Comparison of ENCODE assay signal across 16 cellular contexts in genomic region chr2:128751751-128752150, GRCh38.
DNase-seq lines count a peak whose midpoint lies in the region; ATAC-seq and TF ChIP-seq lines count a peak whose summit lies in the region.
"Had no signal": no experiment of that assay in that cellular context is flagged by ENCODE, and none has a peak within 500 bp of the region (broad histone marks: within the 10 kb centered on the region; RNA-seq: fewer than 3 reads in every experiment).

No MANE protein-coding gene starts in this region.

- H3K9me3 Mint-ChIP-seq in endothelial cell (ENCODE audit: unreplicated experiment) (no peaks in the 10 kb centered on the region), nephron (peaks cover 2% of the 10 kb centered on the region)
- H3K9me3 Mint-ChIP-seq: CD14-positive monocyte; CD8-positive, alpha-beta T cell; H9 had no signal

- H3F3A ChIP-seq in Loucy (ENCODE audit: low read depth): peaks cover 21% of the 10 kb centered on the region

- H3K9me2 ChIP-seq in Loucy (replicated peaks; ENCODE audit: low read depth, low read length): no peaks in the 10 kb centered on the region

- ATAC-seq in DND-41 (ENCODE audit: insufficient read depth, low read depth) (no peak), omental fat pad (ENCODE audit: low FRiP score) (no peak)
- ATAC-seq: CD8-positive, alpha-beta T cell had no signal

- H3K9ac ChIP-seq in DND-41 (ENCODE audit: low read depth, low read length) (no peak overlapping the region; the same call in 1 of the 2 replicates), Loucy (ENCODE audit: low read depth, low read length, poor library complexity, severe bottlenecking) (peak overlapping the region; percentile 60)

- no peaks in the 10 kb centered on the region for H3K79me2 ChIP-seq in DND-41 (ENCODE audit: insufficient read depth, low read length)
- H3K79me2 ChIP-seq in Loucy (ENCODE audit: insufficient read depth, low read length): no peaks in the 10 kb centered on the region

- H3K27me3 Mint-ChIP-seq in endothelial cell (ENCODE audit: unreplicated experiment) (peaks cover 2% of the 10 kb centered on the region), nephron (ENCODE audit: low read depth) (peaks cover 9% of the 10 kb centered on the region)
- H3K27me3 Mint-ChIP-seq: B cell had no signal

- H3K36me3 ChIP-seq in DND-41 (ENCODE audit: insufficient read depth, low read length): no peaks in the 10 kb centered on the region
- H3K36me3 ChIP-seq in Loucy (ENCODE audit: insufficient read depth, low read length): no peaks in the 10 kb centered on the region

- H2AFZ ChIP-seq in DND-41 (ENCODE audit: low read depth, low read length) (no peak overlapping the region), Loucy (ENCODE audit: low read length) (no peak overlapping the region)

- H3K4me3 Mint-ChIP-seq in endothelial cell (ENCODE audit: unreplicated experiment) (no peak overlapping the region), nephron (no peak overlapping the region)
- H3K4me3 Mint-ChIP-seq: B cell; CD14-positive monocyte; CD8-positive, alpha-beta T cell; H9 had no signal

- H3K9me3 ChIP-seq in DND-41 (ENCODE audit: insufficient read depth, low read length, severe bottlenecking) (no peaks in the 10 kb centered on the region), Loucy (ENCODE audit: insufficient read depth, low read depth, low read length) (no peaks in the 10 kb centered on the region)

- H3K27me3 ChIP-seq in DND-41 (ENCODE audit: insufficient read depth, low read length, poor library complexity): no peaks in the 10 kb centered on the region
- H3K27me3 ChIP-seq in Loucy (ENCODE audit: insufficient read depth, low read length, poor library complexity, severe bottlenecking): no peaks in the 10 kb centered on the region

- H3K4me1 Mint-ChIP-seq in endothelial cell (ENCODE audit: unreplicated experiment) (peaks cover 33% of the 10 kb centered on the region), nephron (peaks cover 57% of the 10 kb centered on the region)

- peak overlapping the region; percentile 46; the same call in 1 of the 2 replicates for H3K27ac ChIP-seq in DND-41 (ENCODE audit: low read length)

- H4K20me1 ChIP-seq in DND-41 (ENCODE audit: insufficient read depth, low read length) (no peaks in the 10 kb centered on the region), Loucy (ENCODE audit: insufficient read depth, low read length, poor library complexity, severe bottlenecking) (no peaks in the 10 kb centered on the region)

- no peak overlapping the region for H3K4me2 ChIP-seq in DND-41 (ENCODE audit: insufficient read depth, low read length)
- no peak overlapping the region for H3K4me2 ChIP-seq in Loucy (ENCODE audit: low read depth, low read length, poor library complexity, severe bottlenecking)

- H3K27ac Mint-ChIP-seq in endothelial cell (ENCODE audit: unreplicated experiment) (peak overlapping the region; percentile 53), nephron (peak overlapping the region; percentile 37 to 85 (median 46))
- H3K27ac Mint-ChIP-seq: B cell; CD14-positive monocyte; CD8-positive, alpha-beta T cell had no signal

- TF ChIP-seq CTCF in DND-41 (IDR thresholded peaks at IDR 0.05; ENCODE audit: borderline replicate concordance, extremely low read depth, low read length, poor library complexity, severe bottlenecking) (no peak), Loucy (conservative IDR thresholded peaks at IDR 0.05; ENCODE audit: low read length) (no peak), endothelial cell (IDR thresholded peaks at IDR 0.05; ENCODE audit: unreplicated experiment) (no peak), nephron (IDR thresholded peaks at IDR 0.05; ENCODE audit: unreplicated experiment in 3 of 3) (no peak), omental fat pad (IDR thresholded peaks at IDR 0.05) (no peak)

- no peaks in the 10 kb centered on the region for H3K36me3 Mint-ChIP-seq in endothelial cell (ENCODE audit: low read depth, unreplicated experiment)
- no peaks in the 10 kb centered on the region for H3K36me3 Mint-ChIP-seq in nephron (ENCODE audit: low read depth)
- H3K36me3 Mint-ChIP-seq: CD14-positive monocyte; CD8-positive, alpha-beta T cell had no signal

- DNase-seq in DND-41 (no peak), endothelial cell (ENCODE audit: low spot score) (no peak), epidermal melanocyte (ENCODE audit: insufficient read length, low spot score) (no peak), omental fat pad (ENCODE audit: low spot score) (no peak), SKM-1 treated with dmso at 0.1 percent for 144 hours (lab: John Stamatoyannopoulos, UW; ENCODE audit: unreplicated experiment) (no peak)
- DNase-seq: CD8-positive, alpha-beta T cell; COR-L47; DMS153; DMS79 treated with DMSO at 0.1 percent for 48 hours; GF-D8; GOT3; H9 had no signal

- H3K4me3 ChIP-seq in DND-41 (ENCODE audit: low read depth in 1 of 2, low read length in 2 of 2) (no peak overlapping the region), Loucy (ENCODE audit: low read length, poor library complexity, severe bottlenecking) (no peak overlapping the region)

- H3K4me1 ChIP-seq in DND-41 (ENCODE audit: insufficient read depth, low read length) (peaks cover 69% of the 10 kb centered on the region), Loucy (ENCODE audit: insufficient read depth, low read length, poor library complexity, severe bottlenecking) (peaks cover 64% of the 10 kb centered on the region)
